33 cellular contexts compared by ENCODE assay signal in the genomic region with DNA sequence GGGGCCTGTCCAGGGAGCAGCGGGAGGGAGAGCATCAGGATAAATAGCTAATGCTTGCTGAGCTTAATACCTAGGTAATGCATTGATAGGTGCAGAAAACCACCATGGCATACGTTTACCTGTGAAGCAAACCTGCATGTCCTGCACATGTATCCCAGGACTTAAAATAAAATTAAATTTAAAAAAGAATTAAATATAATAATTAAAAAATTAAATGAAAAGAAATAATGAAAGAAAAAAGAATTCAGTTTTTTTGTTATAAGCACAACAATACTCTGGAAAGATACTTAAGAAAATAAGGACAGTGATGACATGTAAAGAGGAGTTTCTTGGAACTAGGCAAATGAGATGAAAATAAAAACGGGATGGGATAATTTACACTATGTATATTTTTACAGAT.
"Had no signal": no experiment of that assay in that cellular context is flagged by ENCODE, and none has a peak within 500 bp of the region (broad histone marks: within the 10 kb centered on the region; RNA-seq: fewer than 3 reads in every experiment).

No MANE protein-coding gene starts in this region.

- H3K4me3 ChIP-seq: MG63 had no signal

- DNase-seq: Karpas-422, Kasumi-1, KG1, MG63, MM.1S, MV-4-11, NCI-H1048, NCI-H1092, NCI-H1092 treated with DMSO at 0.1 percent for 48 hours, NCI-H1105, NCI-H1105 treated with DMSO at 0.1 percent for 48 hours, NCI-H1417 treated with DMSO at 0.1 percent for 48 hours, NCI-H1436, NCI-H1436 treated with DMSO at 0.1 percent for 48 hours, NCI-H146, NCI-H1694, NCI-H1694 treated with DMSO at 0.1 percent for 48 hours, NCI-H187, NCI-H187 treated with DMSO at 0.1 percent for 48 hours, NCI-H1930, NCI-H2029, NCI-H2029 treated with DMSO at 0.1 percent for 48 hours, NCI-H2081, NCI-H2081 treated with DMSO at 0.1 percent for 48 hours, NCI-H2107, NCI-H2171, NCI-H2171 treated with DMSO at 0.1 percent for 48 hours, NCI-H2227 treated with DMSO at 0.1 percent for 48 hours, NCI-H226, NCI-H345, NCI-H446, NCI-H446 treated with DMSO at 0.1 percent for 48 hours had no signal

- H3K9me3 ChIP-seq: MG63 had no signal

- H3K27ac ChIP-seq: KMS-11 had no signal

- H3K36me3 ChIP-seq: MG63 had no signal

- H3K9ac ChIP-seq: KMS-11 had no signal
